In the genomic region with DNA sequence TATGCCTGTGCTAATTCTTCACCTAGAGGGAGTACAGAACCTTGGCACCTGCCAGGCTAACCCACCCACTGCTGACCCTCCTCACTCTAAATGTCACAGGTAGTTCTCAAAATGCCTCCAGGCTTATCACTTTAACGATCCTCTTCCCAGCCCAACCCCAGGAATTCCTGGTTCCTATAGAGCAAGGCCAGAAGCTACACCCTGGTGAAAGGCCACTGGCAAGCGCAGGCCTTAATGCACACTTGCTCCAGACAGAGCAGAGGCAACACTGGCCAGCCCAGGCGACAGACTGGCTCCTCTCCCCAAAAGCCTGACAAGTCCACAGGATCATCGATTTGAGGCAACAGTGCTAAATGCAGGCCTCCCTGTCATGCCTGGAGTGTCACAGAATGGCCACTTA, we compare ENCODE assay signal across 1 cellular context.
TF ChIP-seq lines count a peak whose summit lies in the region.

No MANE protein-coding gene starts in this region.

TF ChIP-seq in WTC11, 78 proteins besides CTCF, POLR2A, EP300 and RAD21 (continued from another document):
- TF ChIP-seq, protein P1, sequence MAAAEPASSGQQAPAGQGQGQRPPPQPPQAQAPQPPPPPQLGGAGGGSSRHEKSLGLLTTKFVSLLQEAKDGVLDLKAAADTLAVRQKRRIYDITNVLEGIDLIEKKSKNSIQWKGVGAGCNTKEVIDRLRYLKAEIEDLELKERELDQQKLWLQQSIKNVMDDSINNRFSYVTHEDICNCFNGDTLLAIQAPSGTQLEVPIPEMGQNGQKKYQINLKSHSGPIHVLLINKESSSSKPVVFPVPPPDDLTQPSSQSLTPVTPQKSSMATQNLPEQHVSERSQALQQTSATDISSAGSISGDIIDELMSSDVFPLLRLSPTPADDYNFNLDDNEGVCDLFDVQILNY (CRISPR knock-in tag; IDR thresholded peaks at IDR 0.05): no peak
- TF ChIP-seq JAZF1 (CRISPR knock-in tag; IDR thresholded peaks at IDR 0.05) (no peak), CREB1 (CRISPR knock-in tag; IDR thresholded peaks at IDR 0.05) (no peak), FOXP4 (CRISPR knock-in tag; IDR thresholded peaks at IDR 0.05) (no peak), SMAD4 (CRISPR knock-in tag; IDR thresholded peaks at IDR 0.05) (no peak)
- TF ChIP-seq, protein P2, sequence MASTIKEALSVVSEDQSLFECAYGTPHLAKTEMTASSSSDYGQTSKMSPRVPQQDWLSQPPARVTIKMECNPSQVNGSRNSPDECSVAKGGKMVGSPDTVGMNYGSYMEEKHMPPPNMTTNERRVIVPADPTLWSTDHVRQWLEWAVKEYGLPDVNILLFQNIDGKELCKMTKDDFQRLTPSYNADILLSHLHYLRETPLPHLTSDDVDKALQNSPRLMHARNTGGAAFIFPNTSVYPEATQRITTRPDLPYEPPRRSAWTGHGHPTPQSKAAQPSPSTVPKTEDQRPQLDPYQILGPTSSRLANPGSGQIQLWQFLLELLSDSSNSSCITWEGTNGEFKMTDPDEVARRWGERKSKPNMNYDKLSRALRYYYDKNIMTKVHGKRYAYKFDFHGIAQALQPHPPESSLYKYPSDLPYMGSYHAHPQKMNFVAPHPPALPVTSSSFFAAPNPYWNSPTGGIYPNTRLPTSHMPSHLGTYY (CRISPR knock-in tag; IDR thresholded peaks at IDR 0.05): no peak
- TF ChIP-seq, protein P3, sequence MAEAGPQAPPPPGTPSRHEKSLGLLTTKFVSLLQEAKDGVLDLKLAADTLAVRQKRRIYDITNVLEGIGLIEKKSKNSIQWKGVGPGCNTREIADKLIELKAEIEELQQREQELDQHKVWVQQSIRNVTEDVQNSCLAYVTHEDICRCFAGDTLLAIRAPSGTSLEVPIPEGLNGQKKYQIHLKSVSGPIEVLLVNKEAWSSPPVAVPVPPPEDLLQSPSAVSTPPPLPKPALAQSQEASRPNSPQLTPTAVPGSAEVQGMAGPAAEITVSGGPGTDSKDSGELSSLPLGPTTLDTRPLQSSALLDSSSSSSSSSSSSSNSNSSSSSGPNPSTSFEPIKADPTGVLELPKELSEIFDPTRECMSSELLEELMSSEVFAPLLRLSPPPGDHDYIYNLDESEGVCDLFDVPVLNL (CRISPR knock-in tag; IDR thresholded peaks at IDR 0.05; ENCODE audit: borderline replicate concordance, low read depth): no peak
